ENCODE assay signal across 35 cellular contexts in the genomic region with DNA sequence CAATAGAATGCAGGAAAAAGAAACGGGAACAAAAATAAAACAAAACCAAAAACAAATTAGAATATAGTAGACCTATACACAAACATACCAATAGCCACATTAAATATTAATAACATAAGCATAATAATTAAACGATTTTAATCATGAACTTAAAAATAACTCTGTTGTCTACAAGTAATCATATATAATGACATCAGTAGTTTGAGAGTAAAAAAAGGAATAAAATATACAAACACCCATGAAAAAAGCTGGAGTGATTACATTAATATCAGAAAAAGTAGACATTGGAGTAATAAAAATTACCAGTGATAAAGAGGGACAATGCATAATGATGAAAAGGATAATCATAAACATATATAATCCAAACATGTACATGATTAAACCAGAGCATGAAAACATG.
"Had no signal": no experiment of that assay in that cellular context is flagged by ENCODE, and none has a peak within 500 bp of the region (broad histone marks: within the 10 kb centered on the region; RNA-seq: fewer than 3 reads in every experiment).

No MANE protein-coding gene starts in this region.

- H3K4me3 ChIP-seq: MG63 had no signal

- H3K9me3 ChIP-seq: MG63 had no signal

- H3K27me3 ChIP-seq: MG63 had no signal

- H3K36me3 ChIP-seq: MG63 had no signal

- DNase-seq: Karpas-422, Kasumi-1, MG63, MM.1S, MV-4-11, NCI-H1048, NCI-H1092, NCI-H1092 treated with DMSO at 0.1 percent for 48 hours, NCI-H1105, NCI-H1105 treated with DMSO at 0.1 percent for 48 hours, NCI-H1417, NCI-H1417 treated with DMSO at 0.1 percent for 48 hours, NCI-H1436, NCI-H1436 treated with DMSO at 0.1 percent for 48 hours, NCI-H146, NCI-H1694, NCI-H1694 treated with DMSO at 0.1 percent for 48 hours, NCI-H187, NCI-H187 treated with DMSO at 0.1 percent for 48 hours, NCI-H1930, NCI-H2029, NCI-H2029 treated with DMSO at 0.1 percent for 48 hours, NCI-H2081, NCI-H2081 treated with DMSO at 0.1 percent for 48 hours, NCI-H2107, NCI-H2171, NCI-H2171 treated with DMSO at 0.1 percent for 48 hours, NCI-H2227 treated with DMSO at 0.1 percent for 48 hours, NCI-H226, NCI-H345, NCI-H446, NCI-H446 treated with DMSO at 0.1 percent for 48 hours, NCI-H510A, NCI-H510A treated with DMSO at 0.1 percent for 48 hours, NCI-H524 had no signal
